Comparison of ENCODE assay signal across 20 cellular contexts in the genomic region with DNA sequence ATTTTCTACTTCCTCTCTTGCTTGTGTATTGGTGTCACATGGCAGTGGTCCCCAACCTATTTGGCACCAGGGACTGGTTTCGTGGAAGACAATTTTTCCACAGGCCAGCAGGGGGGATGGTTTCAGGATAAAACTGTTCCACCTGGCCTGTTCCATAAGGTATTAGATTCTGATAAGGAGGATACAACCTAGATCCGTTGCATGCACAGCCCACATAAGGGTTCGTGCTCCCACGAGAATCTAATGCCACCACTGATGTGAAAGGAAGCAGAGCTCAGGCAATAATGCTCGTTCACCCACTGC. TPM values are rescaled to one million over a fixed set of nuclear protein-coding genes. Genes with fewer than 3 reads are reported as not detected.
DNase-seq lines count a peak whose midpoint lies in the region; ATAC-seq, FAIRE-seq and TF ChIP-seq lines count a peak whose summit lies in the region.
"Had no signal": no experiment of that assay in that cellular context is flagged by ENCODE, and none has a peak within 500 bp of the region (broad histone marks: within the 10 kb centered on the region; RNA-seq: fewer than 3 reads in every experiment).

No MANE protein-coding gene starts in this region.

- TF ChIP-seq CTCF in VCaP (conservative IDR thresholded peaks at IDR 0.05), result 0 out of 2 replicates have a peak, but pooled peaks have one; percentile 3
- no peak for TF ChIP-seq CTCF in natural killer cell (IDR thresholded peaks at IDR 0.05)

- intact Hi-C loops in natural killer cell (cut with micrococcal nuclease), result loop anchor here (5.0 to 10.0 kb wide), 2 partner anchors 45 to 432 kb away; a partner anchor contains a TSS

- H3K4ac ChIP-seq in mesendoderm (ENCODE audit: low read depth, low read length), result no peak overlapping the region

- no CpG with 5 or more reads among the region's 5 CpGs for WGBS in mesendoderm (ENCODE audit: extremely low coverage, insufficient coverage, low lambda C conversion rate)

- no peak overlapping the region for H2BK120ac ChIP-seq in mesendoderm (ENCODE audit: low read depth, low read length)

- no peaks in the 10 kb centered on the region for H3K4me1 ChIP-seq in mesendoderm (ENCODE audit: control insufficient read depth, low read depth, low read length)
- H3K4me1 ChIP-seq: HAP-1 had no signal

- H3K27me3 ChIP-seq in mesendoderm (ENCODE audit: insufficient read depth, low read length, poor library complexity), result no peaks in the 10 kb centered on the region

- FAIRE-seq in GM19239 (lab: Jason Lieb, UNC), result peak; percentile 26
- FAIRE-seq: urothelium cell line had no signal

- no peak overlapping the region for H3K56ac ChIP-seq in mesendoderm (ENCODE audit: low read length)

- no peak overlapping the region for H3K23ac ChIP-seq in mesendoderm (ENCODE audit: low read length)

- no peak overlapping the region for H4K5ac ChIP-seq in mesendoderm (ENCODE audit: low read length)

- H3K36me3 ChIP-seq in mesendoderm (ENCODE audit: control insufficient read depth, insufficient read depth, low read length), result peaks cover 15% of the 10 kb centered on the region

- no peak overlapping the region for H3K4me2 ChIP-seq in mesendoderm (ENCODE audit: low read length)

- peaks cover 44% of the 10 kb centered on the region for H3K36me3 Mint-ChIP-seq in natural killer cell

- ATAC-seq in natural killer cell (no peak), HG03521 (IDR thresholded peaks at IDR 0.05; ENCODE audit: unreplicated experiment) (no peak)
- ATAC-seq: T-helper 17 cell had no signal

- no peak overlapping the region for H3K27ac ChIP-seq in VCaP
- no peak overlapping the region for H3K27ac ChIP-seq in mesendoderm (ENCODE audit: low read depth, low read length)
- H3K27ac ChIP-seq: skin epidermis had no signal

- no peak overlapping the region for H3K18ac ChIP-seq in mesendoderm (ENCODE audit: low read length)

- H3K27ac Mint-ChIP-seq in natural killer cell, result no peak overlapping the region
- H3K27ac Mint-ChIP-seq: T-helper 17 cell had no signal

- H3K9ac ChIP-seq in mesendoderm (ENCODE audit: low read length), result no peak overlapping the region

- H3K79me2 ChIP-seq in mesendoderm (ENCODE audit: control insufficient read depth, insufficient read depth, low read length), result no peaks in the 10 kb centered on the region

- no peaks in the 10 kb centered on the region for H3K27me3 Mint-ChIP-seq in natural killer cell (ENCODE audit: low read depth in 2 of 2)
- H3K27me3 Mint-ChIP-seq: T-helper 17 cell had no signal

- H3K4me3 Mint-ChIP-seq in natural killer cell, result no peak overlapping the region
- H3K4me3 Mint-ChIP-seq: T-helper 17 cell had no signal

- no peaks in the 10 kb centered on the region for H3K79me1 ChIP-seq in mesendoderm (ENCODE audit: low read length)

- no peak overlapping the region for H2BK15ac ChIP-seq in mesendoderm (replicated peaks; ENCODE audit: low read depth)

- no peak overlapping the region for H3K4me3 ChIP-seq in mesendoderm (ENCODE audit: low read length)
- H3K4me3 ChIP-seq: HAP-1, skin epidermis had no signal

- H2BK5ac ChIP-seq in mesendoderm (ENCODE audit: low read length), result no peak overlapping the region

- peak; percentile 16 for DNase-seq in NCI-H82 (lab: John Stamatoyannopoulos, UW)
- no peak for DNase-seq in NCI-H82 treated with DMSO at 0.1 percent for 48 hours (lab: John Stamatoyannopoulos, UW; ENCODE audit: unreplicated experiment)
- no peak for DNase-seq in GM19239 (ENCODE audit: insufficient read length, low spot score)
- DNase-seq in mesendoderm, result peak; percentile 15
- DNase-seq in activated CD4-positive, alpha-beta T cell treated with anti-CD3 and anti-CD28 coated beads for 1 hour, result no peak
- DNase-seq in natural killer cell, result no peak
- DNase-seq: activated CD4-positive, alpha-beta T cell treated with anti-CD3 and anti-CD28 coated beads for 48 hours; activated naive CD4-positive, alpha-beta T cell; activated T-cell treated with anti-CD3 and anti-CD28 coated beads, Interleukin-2, amount 50 U/mL, for 48 hours; glutamatergic neuron; kidney glomerular epithelial cell; NCI-H446 treated with DMSO at 0.1 percent for 48 hours; stimulated activated CD4-positive, alpha-beta T cell treated with anti-CD3 and anti-CD28 coated beads, Interleukin-2, amount 100 ng/mL, for 24 hours; substantia nigra; T-helper 17 cell had no signal

- H3K4me1 Mint-ChIP-seq in natural killer cell, result no peaks in the 10 kb centered on the region

- no peak overlapping the region for H4K8ac ChIP-seq in mesendoderm (ENCODE audit: low read depth, low read length)

- H2AK5ac ChIP-seq in mesendoderm (ENCODE audit: low read length), result no peak overlapping the region

- H3K9me3 Mint-ChIP-seq in natural killer cell, result no peaks in the 10 kb centered on the region

RNA-seq across cellular contexts. Expression of a gene that starts 38.3 kb away (rescaled TPM):
- 117 TPM for polyA plus RNA-seq in mesendoderm (2013, experiment 1 of 2)
- 117 TPM for polyA plus RNA-seq in mesendoderm (2013, experiment 2 of 2)
- 100 to 1,000 TPM; 176 to 183 (median 177) TPM for total RNA-seq in natural killer cell

RNA-seq across cellular contexts. Expression of a gene that starts 47.8 kb away (rescaled TPM):
- 8.1 TPM for polyA plus RNA-seq in mesendoderm (2013, experiment 1 of 2)
- 7.2 TPM for polyA plus RNA-seq in mesendoderm (2013, experiment 2 of 2)
- 1 to 10 TPM; 1.6 to 2.6 (median 2.1) TPM for total RNA-seq in natural killer cell

RNA-seq across cellular contexts. Expression of a gene that starts 54.1 kb away (rescaled TPM):
- 0.97 TPM for polyA plus RNA-seq in mesendoderm (2013, experiment 1 of 2)
- polyA plus RNA-seq in mesendoderm (2013, experiment 2 of 2), result 0.88 TPM
- total RNA-seq in natural killer cell, result 10 to 100 TPM in 1 of 3 donors, 1 to 10 TPM in 2; 8.9 to 11.6 (median 9.0) TPM

Comparison
In these comparisons a context has a peak if more than half of its experiments do, and no peak if none do; other contexts are left out.
1. DNase-seq: peak in NCI-H82 (single experiment) and mesendoderm (single experiment); none in NCI-H82 treated with DMSO at 0.1 percent for 48 hours (single experiment), GM19239 (single experiment), activated CD4-positive, alpha-beta T cell treated with anti-CD3 and anti-CD28 coated beads for 1 hour (single experiment) and natural killer cell (single experiment).